In the genomic region with DNA sequence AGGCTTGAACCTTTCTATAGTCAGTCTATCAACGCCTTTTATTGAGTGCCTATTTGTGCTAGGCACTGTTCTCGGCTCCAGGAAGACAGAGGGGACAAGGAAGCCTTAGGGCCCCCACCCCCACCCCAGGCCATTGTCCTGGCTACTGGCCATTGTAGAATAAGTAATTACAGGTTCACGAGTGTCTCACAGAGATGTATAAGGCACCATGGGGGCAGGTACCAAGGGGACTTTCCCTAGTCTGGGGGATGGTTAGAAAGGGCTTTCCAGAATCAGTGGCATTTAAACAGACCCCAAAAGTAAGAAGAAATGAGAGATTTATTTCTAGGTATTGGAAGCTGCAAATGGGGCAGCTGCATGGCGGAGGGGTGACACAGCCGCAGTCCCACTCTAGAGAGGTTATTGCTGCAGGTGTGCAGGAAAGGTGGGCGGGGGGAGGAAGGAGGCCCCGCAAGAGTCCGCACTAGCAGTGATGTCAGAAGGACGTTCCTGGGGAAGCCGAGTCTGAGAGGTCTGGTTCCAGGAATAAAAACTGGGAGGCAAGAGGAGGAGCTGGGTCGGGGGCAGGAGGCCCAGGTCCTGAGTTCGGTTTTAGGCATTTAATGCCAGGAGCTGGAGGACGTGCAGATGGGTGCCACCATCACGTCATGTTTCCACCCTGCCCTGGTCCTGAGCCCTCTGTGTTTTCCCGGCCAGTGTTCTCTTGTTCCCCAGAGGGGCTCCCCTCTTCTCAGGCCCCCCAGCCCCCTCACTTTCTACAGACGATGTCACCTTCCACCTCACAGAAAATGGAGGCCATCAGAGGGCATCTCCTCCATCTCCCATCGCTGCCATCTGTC, we compare ENCODE assay signal across 10 cellular contexts. TPM values are rescaled to one million over a fixed set of nuclear protein-coding genes. Genes with fewer than 3 reads are reported as not detected.
A peak's percentile ranks its signal among the peaks of the same experiment; 100 is the strongest.
DNase-seq lines count a peak whose midpoint lies in the region; ATAC-seq and TF ChIP-seq lines count a peak whose summit lies in the region.
"Had no signal": no experiment of that assay in that cellular context is flagged by ENCODE, and none has a peak within 500 bp of the region (broad histone marks: within the 10 kb centered on the region; RNA-seq: fewer than 3 reads in every experiment).

No MANE protein-coding gene starts in this region.

- DNase-seq in activated CD4-positive, alpha-beta T cell treated with anti-CD3 and anti-CD28 coated beads, Interleukin-2, amount 10 ng/mL, durations not matched to agents 7 days and 5 days = no peak
- no peak for DNase-seq in activated CD4-positive, alpha-beta T cell treated with anti-CD3 and anti-CD28 coated beads, Interleukin-2, amount 50 U/mL, for 4 hours
- DNase-seq in hepatocyte (ENCODE audit: low spot score) = no peak
- no peak for DNase-seq in stimulated activated naive B cell treated with anti-CD40 and anti-IgM and Interleukin-4, amounts not matched to agents 10 μg/mL and 1 μg/mL and 100 μg/mL, for 72 hours
- no peak for DNase-seq in effector CD4-positive, alpha-beta T cell
- DNase-seq in hypothalamus (lab: John Stamatoyannopoulos, UW) = no peak
- DNase-seq: naive B cell, T1000 had no signal

- H3K4me1 Mint-ChIP-seq in activated CD4-positive, alpha-beta T cell treated with anti-CD3 and anti-CD28 coated beads, Interleukin-2, amount 10 ng/mL, durations not matched to agents 7 days and 5 days = peaks cover 44% of the 10 kb centered on the region
- H3K4me1 Mint-ChIP-seq in stimulated activated naive B cell treated with anti-CD40 and anti-IgM and Interleukin-4, amounts not matched to agents 10 μg/mL and 1 μg/mL and 100 μg/mL, for 72 hours = peaks cover 21 to 61% of the 10 kb centered on the region in 2 donors

- H3K27me3 ChIP-seq in hepatocyte = no peaks in the 10 kb centered on the region

- no peak overlapping the region for H3K4me2 ChIP-seq in hepatocyte

- no peaks in the 10 kb centered on the region for H3K79me2 ChIP-seq in hepatocyte

- H3K27me3 Mint-ChIP-seq in activated CD4-positive, alpha-beta T cell treated with anti-CD3 and anti-CD28 coated beads, Interleukin-2, amount 10 ng/mL, durations not matched to agents 7 days and 5 days = no peaks in the 10 kb centered on the region
- no peaks in the 10 kb centered on the region for H3K27me3 Mint-ChIP-seq in stimulated activated naive B cell treated with anti-CD40 and anti-IgM and Interleukin-4, amounts not matched to agents 10 μg/mL and 1 μg/mL and 100 μg/mL, for 72 hours

- H3K36me3 Mint-ChIP-seq in activated CD4-positive, alpha-beta T cell treated with anti-CD3 and anti-CD28 coated beads, Interleukin-2, amount 10 ng/mL, durations not matched to agents 7 days and 5 days (ENCODE audit: low read depth) = peaks cover 2% of the 10 kb centered on the region
- peaks cover 0 to 2% of the 10 kb centered on the region in 2 donors for H3K36me3 Mint-ChIP-seq in stimulated activated naive B cell treated with anti-CD40 and anti-IgM and Interleukin-4, amounts not matched to agents 10 μg/mL and 1 μg/mL and 100 μg/mL, for 72 hours
- H3K36me3 Mint-ChIP-seq: naive B cell had no signal

- no peaks in the 10 kb centered on the region for H3K36me3 ChIP-seq in hepatocyte (replicated peaks; ENCODE audit: insufficient read depth, low read depth)

- CTCF ChIA-PET in activated CD4-positive, alpha-beta T cell treated with anti-CD3 and anti-CD28 coated beads, Interleukin-2, amount 10 ng/mL, durations not matched to agents 7 days and 5 days (lab: Charles Lee) = interaction anchor here (0.6 to 2.6 kb wide), 6 partner anchors 9 to 29 kb away, joined by 3 to 10 read pairs (median 3); no protein-coding TSS in a partner anchor

- peak; percentile 57 to 69 for ATAC-seq in stimulated activated naive B cell treated with anti-CD40 and anti-IgM and Interleukin-4, amounts not matched to agents 10 μg/mL and 1 μg/mL and 100 μg/mL, for 72 hours (replicated peaks)
- ATAC-seq in HG03280 (IDR thresholded peaks at IDR 0.05; ENCODE audit: unreplicated experiment) = no peak

- H3K4me3 ChIP-seq in hepatocyte = no peak overlapping the region

- no peaks in the 10 kb centered on the region for H3K9me2 ChIP-seq in hepatocyte (replicated peaks; ENCODE audit: insufficient read depth)

- no peak overlapping the region for H2AFZ ChIP-seq in hepatocyte

- WGBS in hepatocyte (ENCODE audit: low lambda C conversion rate, missing lambda C conversion rate) = 85% methylated on average over 17 of the region's 17 CpGs

- H3K27ac ChIP-seq in VCaP = peak overlapping the region; percentile 27; the same call in 1 of the 2 replicates
- peak overlapping the region; percentile 42 for H3K27ac ChIP-seq in hepatocyte

- no peaks in the 10 kb centered on the region for H3K9me3 Mint-ChIP-seq in activated CD4-positive, alpha-beta T cell treated with anti-CD3 and anti-CD28 coated beads, Interleukin-2, amount 10 ng/mL, durations not matched to agents 7 days and 5 days
- peaks cover 0 to 2% of the 10 kb centered on the region in 2 donors for H3K9me3 Mint-ChIP-seq in stimulated activated naive B cell treated with anti-CD40 and anti-IgM and Interleukin-4, amounts not matched to agents 10 μg/mL and 1 μg/mL and 100 μg/mL, for 72 hours
- H3K9me3 Mint-ChIP-seq: naive B cell had no signal

- peak overlapping the region; percentile 94 for H3K27ac Mint-ChIP-seq in activated CD4-positive, alpha-beta T cell treated with anti-CD3 and anti-CD28 coated beads, Interleukin-2, amount 10 ng/mL, durations not matched to agents 7 days and 5 days
- peak overlapping the region; percentile 78 for H3K27ac Mint-ChIP-seq in stimulated activated naive B cell treated with anti-CD40 and anti-IgM and Interleukin-4, amounts not matched to agents 10 μg/mL and 1 μg/mL and 100 μg/mL, for 72 hours

- H3K4me3 Mint-ChIP-seq in activated CD4-positive, alpha-beta T cell treated with anti-CD3 and anti-CD28 coated beads, Interleukin-2, amount 10 ng/mL, durations not matched to agents 7 days and 5 days = peak overlapping the region; percentile 59
- H3K4me3 Mint-ChIP-seq in stimulated activated naive B cell treated with anti-CD40 and anti-IgM and Interleukin-4, amounts not matched to agents 10 μg/mL and 1 μg/mL and 100 μg/mL, for 72 hours = peak overlapping the region; percentile 18 to 60

- TF ChIP-seq CTCF in VCaP (conservative IDR thresholded peaks at IDR 0.05) (no peak), hepatocyte (IDR thresholded peaks at IDR 0.05; ENCODE audit: poor library complexity) (no peak)

- POLR2A ChIA-PET in activated CD4-positive, alpha-beta T cell treated with anti-CD3 and anti-CD28 coated beads, Interleukin-2, amount 10 ng/mL, durations not matched to agents 7 days and 5 days (lab: Charles Lee) = no interaction called here

- peaks cover 6% of the 10 kb centered on the region for H4K20me1 ChIP-seq in hepatocyte (ENCODE audit: insufficient read depth, poor library complexity, severe bottlenecking)

- H3K4me1 ChIP-seq in hepatocyte (ENCODE audit: insufficient read depth) = peaks cover 9% of the 10 kb centered on the region

- H3K9me3 ChIP-seq in hepatocyte (ENCODE audit: low read depth) = no peaks in the 10 kb centered on the region

RNA-seq across cellular contexts. Expression of gene FOSL2, which starts 30.5 kb away (rescaled TPM):
- total RNA-seq in activated CD4-positive, alpha-beta T cell treated with anti-CD3 and anti-CD28 coated beads, Interleukin-2, amount 10 ng/mL, durations not matched to agents 7 days and 5 days = 10 to 100 TPM; 39.6 to 47.0 TPM
- total RNA-seq in hepatocyte = 148 and 164 TPM in 2 replicates
- 84.0 and 91.1 TPM in 2 replicates for polyA plus RNA-seq in hepatocyte
